ENCODE assay signal across 10 cellular contexts in the genomic region with DNA sequence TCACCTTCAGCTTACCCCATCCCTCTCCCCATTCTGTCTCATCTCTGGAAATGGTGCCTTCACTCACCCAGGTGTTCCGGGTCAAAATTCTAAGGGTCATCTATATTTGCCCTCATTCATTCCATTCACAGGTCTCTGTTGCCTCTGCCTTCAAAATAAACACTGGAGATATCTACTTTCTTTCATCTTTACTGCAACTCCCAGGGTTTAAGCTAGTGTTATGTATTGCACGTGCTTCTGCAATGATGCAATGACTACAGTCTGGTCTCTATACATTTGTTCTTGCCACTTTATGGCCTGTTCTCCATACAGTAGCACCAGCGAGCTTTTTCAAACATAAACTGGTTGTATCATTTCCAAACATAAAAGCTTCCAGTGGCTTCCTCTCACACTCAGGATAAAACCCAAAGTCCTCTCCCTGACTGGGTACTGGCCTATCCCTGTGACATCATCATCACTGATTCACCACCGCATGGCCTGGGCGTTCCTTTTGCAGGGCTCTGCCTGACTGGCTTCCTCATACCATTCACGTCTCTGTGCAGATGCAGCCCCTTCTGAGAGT. TPM values are rescaled to one million over a fixed set of nuclear protein-coding genes. Genes with fewer than 3 reads are reported as not detected.
DNase-seq lines count a peak whose midpoint lies in the region; ATAC-seq, FAIRE-seq and TF ChIP-seq lines count a peak whose summit lies in the region.
"Had no signal": no experiment of that assay in that cellular context is flagged by ENCODE, and none has a peak within 500 bp of the region (broad histone marks: within the 10 kb centered on the region; RNA-seq: fewer than 3 reads in every experiment).

No MANE protein-coding gene starts in this region.

- H2BK120ac ChIP-seq in IMR-90 (ENCODE audit: low read depth, low read length), result no peak overlapping the region
- H2BK120ac ChIP-seq in mesenchymal stem cell (ENCODE audit: low read depth, low read length), result no peak overlapping the region

- intact Hi-C loops in IMR-90 (cut with micrococcal nuclease), result no loop called here

- H2BK20ac ChIP-seq in IMR-90 (ENCODE audit: low read depth, low read length), result no peak overlapping the region

- no peak overlapping the region for H3K23ac ChIP-seq in IMR-90 (ENCODE audit: low read depth, low read length)
- H3K23ac ChIP-seq in mesenchymal stem cell (ENCODE audit: low read length in 2 of 2), result no peak overlapping the region

- H2AK9ac ChIP-seq in IMR-90 (replicated peaks; ENCODE audit: low read depth, low read length, poor library complexity), result no peak overlapping the region

- no peak overlapping the region for H2BK5ac ChIP-seq in IMR-90 (ENCODE audit: low read depth, low read length, poor library complexity, severe bottlenecking)
- H2BK5ac ChIP-seq in mesenchymal stem cell (ENCODE audit: low read depth, low read length, poor library complexity, severe bottlenecking), result peak overlapping the region; percentile 47

- H3K27me3 ChIP-seq in IMR-90 (ENCODE audit: control insufficient read depth, insufficient read depth, low read length) (no peaks in the 10 kb centered on the region), mesenchymal stem cell (ENCODE audit: control insufficient read depth in 1 of 2, insufficient read depth in 1 of 2, low read length in 2 of 2) (no peaks in the 10 kb centered on the region)

- POLR2A ChIA-PET in A549 (lab: Yijun Ruan, JAX) (no interaction called here), IMR-90 (lab: Charles Lee; ENCODE audit: unreplicated experiment) (no interaction called here)

- no peak for TF ChIP-seq RAD21 in A549 (conservative IDR thresholded peaks at IDR 0.05 in 1 of 2, IDR thresholded peaks at IDR 0.05 in 1 of 2)
- no peak for TF ChIP-seq RAD21 in IMR-90 (IDR thresholded peaks at IDR 0.05; ENCODE audit: low read length)

- H2BK15ac ChIP-seq in IMR-90 (ENCODE audit: low read depth, low read length), result no peak overlapping the region
- H2BK15ac ChIP-seq in mesenchymal stem cell (ENCODE audit: low read depth, poor library complexity, severe bottlenecking), result no peak overlapping the region

- H3K4me2 ChIP-seq in A549 (peak overlapping the region; percentile 69), IMR-90 (ENCODE audit: low read depth, low read length) (no peak overlapping the region), mesenchymal stem cell (ENCODE audit: low read length, poor library complexity, severe bottlenecking) (peak overlapping the region; percentile 46)

- H3K36me3 ChIP-seq in IMR-90 (ENCODE audit: control insufficient read depth, insufficient read depth, low read length) (no peaks in the 10 kb centered on the region), mesenchymal stem cell (ENCODE audit: control insufficient read depth in 1 of 2, insufficient read depth in 2 of 2, low read depth in 1 of 2, low read length in 2 of 2) (no peaks in the 10 kb centered on the region)

- in situ Hi-C loops in IMR-90 (cut with MboI; ENCODE audit: low sequenced_read_pairs), result no loop called here

- CTCF ChIA-PET in A549 (lab: Yijun Ruan, JAX), result interaction anchor here (0.7 to 3.1 kb wide), 4 partner anchors 12 to 88 kb away, joined by 3 to 16 read pairs (median 4); no protein-coding TSS in a partner anchor
- CTCF ChIA-PET in IMR-90 (lab: Yijun Ruan, JAX), result interaction anchor here (0.6 kb wide), 1 partner anchor 65 kb away, joined by 4 read pairs; no protein-coding TSS in a partner anchor

- BruUV-seq in IMR-90 (replicated peaks; lab: Mats Ljungman, UMichigan), result no TSS peak

- H3K9me3 ChIP-seq in A549 (no peaks in the 10 kb centered on the region), IMR-90 (ENCODE audit: control insufficient read depth, insufficient read depth, low read length) (no peaks in the 10 kb centered on the region), mesenchymal stem cell (ENCODE audit: control insufficient read depth, low read length) (no peaks in the 10 kb centered on the region)

- H3K56ac ChIP-seq in IMR-90 (ENCODE audit: extremely low read depth, insufficient read depth, low read length), result no peak overlapping the region

- H4K5ac ChIP-seq in IMR-90 (ENCODE audit: low read depth, low read length), result no peak overlapping the region

- H3K79me1 ChIP-seq in IMR-90 (ENCODE audit: low read depth in 1 of 2, low read length in 2 of 2), result no peaks in the 10 kb centered on the region
- H3K79me1 ChIP-seq in mesenchymal stem cell (replicated peaks; ENCODE audit: low read length, poor library complexity, severe bottlenecking), result peaks cover 21% of the 10 kb centered on the region

- H2AFZ ChIP-seq in IMR-90 (replicated peaks; ENCODE audit: low read length, poor library complexity) (no peak overlapping the region), mesenchymal stem cell (ENCODE audit: low read depth, low read length) (no peak overlapping the region)

- no peak for FAIRE-seq in A549 (lab: Jason Lieb, UNC)

- H3K14ac ChIP-seq in IMR-90 (replicated peaks; ENCODE audit: low read depth, low read length), result no peak overlapping the region
- H3K14ac ChIP-seq in mesenchymal stem cell (ENCODE audit: low read length in 2 of 2), result no peak overlapping the region

- DNase-seq in A549 (ENCODE audit: low read depth in 1 of 2, low spot score in 1 of 2) (peak; percentile 58 to 85), IMR-90 (peak; percentile 71), cardiac fibroblast (ENCODE audit: low read depth in 2 of 2) (peak; percentile 60 to 77), mesenchymal stem cell (peak; percentile 94)
- DNase-seq in activated naive CD4-positive, alpha-beta T cell treated with anti-CD3 and anti-CD28 coated beads, Interleukin-2, amount 50 U/mL, for 16 hours, result no peak
- no peak for DNase-seq in effector CD8-positive, alpha-beta T cell (lab: John Stamatoyannopoulos, UW)
- DNase-seq: NCI-H1436, OCI-M1 had no signal

- no peak for TF ChIP-seq EP300 in A549 (IDR thresholded peaks at IDR 0.05)

- H3K9ac ChIP-seq in IMR-90 (ENCODE audit: low read depth, low read length), result no peak overlapping the region
- H3K9ac ChIP-seq in mesenchymal stem cell (ENCODE audit: low read length), result peak overlapping the region; percentile 10

- H4K91ac ChIP-seq in IMR-90 (ENCODE audit: insufficient read depth, low read depth, low read length), result no peak overlapping the region
- no peak overlapping the region for H4K91ac ChIP-seq in mesenchymal stem cell (ENCODE audit: low read length)

- no peaks in the 10 kb centered on the region for H3K9me1 ChIP-seq in IMR-90 (ENCODE audit: insufficient read depth, low read length)

- dilution Hi-C loops in IMR-90 (cut with HindIII; ENCODE audit: low sequenced_read_pairs, unreplicated experiment), result no loop called here

- ATAC-seq in A549 (peak; percentile 98 to 99), IMR-90 (ENCODE audit: low read depth) (peak; percentile 95), GM21786 (IDR thresholded peaks at IDR 0.05; ENCODE audit: unreplicated experiment) (no peak), HG02588 (IDR thresholded peaks at IDR 0.05; ENCODE audit: unreplicated experiment) (no peak)

- TF ChIP-seq POLR2A in A549 (IDR thresholded peaks at IDR 0.05; ENCODE audit: low read length) (no peak), IMR-90 (IDR thresholded peaks at IDR 0.05; ENCODE audit: low read depth, low read length) (no peak)

- H2AK5ac ChIP-seq in IMR-90 (ENCODE audit: low read depth, low read length) (no peak overlapping the region), mesenchymal stem cell (ENCODE audit: low read length, severe bottlenecking) (peak overlapping the region; percentile 88)

- H4K8ac ChIP-seq in IMR-90 (ENCODE audit: low read depth in 2 of 2, low read length in 2 of 2) (no peak overlapping the region), mesenchymal stem cell (ENCODE audit: low read length) (peak overlapping the region; percentile 47)

- H3K4me3 ChIP-seq in A549 (no peak overlapping the region), IMR-90 (ENCODE audit: insufficient read depth, low read depth, low read length) (no peak overlapping the region), cardiac fibroblast (replicated peaks in 1 of 2; ENCODE audit: low read depth in 2 of 2, low read length in 2 of 2) (no peak overlapping the region), mesenchymal stem cell (ENCODE audit: insufficient read depth in 1 of 2, low read depth in 1 of 2, low read length in 2 of 2) (no peak overlapping the region)

- no peaks in the 10 kb centered on the region for H4K20me1 ChIP-seq in IMR-90 (ENCODE audit: insufficient read depth, low read length)

- H3K27ac ChIP-seq in A549 (peak overlapping the region; percentile 71 to 90), IMR-90 (ENCODE audit: insufficient read depth, low read length) (no peak overlapping the region), mesenchymal stem cell (ENCODE audit: low read length, poor library complexity, severe bottlenecking) (peak overlapping the region; percentile 77)

- H3K18ac ChIP-seq in IMR-90 (ENCODE audit: low read depth, low read length) (no peak overlapping the region), mesenchymal stem cell (ENCODE audit: low read depth in 1 of 2, low read length in 2 of 2) (no peak overlapping the region)

- 30% methylated on average over 6 of the region's 6 CpGs for WGBS in A549 (ENCODE audit: missing lambda C conversion rate)
- WGBS in IMR-90 (ENCODE audit: extremely low coverage in 2 of 2, insufficient read length in 1 of 2), 2 experiments, result 43% methylated on average over 1 of the region's 6 CpGs; no CpG with 5 or more reads in 1 of the 2 experiments
- 32% methylated on average over 6 of the region's 6 CpGs for WGBS in mesenchymal stem cell

- H2BK12ac ChIP-seq in mesenchymal stem cell (ENCODE audit: low read length in 2 of 2), result no peak overlapping the region

- TF ChIP-seq CTCF in A549 (IDR thresholded peaks at IDR 0.05) (no peak), IMR-90 (conservative IDR thresholded peaks at IDR 0.05; ENCODE audit: low read depth, low read length) (no peak), cardiac fibroblast (IDR thresholded peaks at IDR 0.05; ENCODE audit: low read depth, low read length) (no peak)

- H3K4ac ChIP-seq in IMR-90 (ENCODE audit: low read depth, low read length), result no peak overlapping the region
- H3K4ac ChIP-seq in mesenchymal stem cell (ENCODE audit: low read depth in 1 of 2, low read length in 2 of 2), result peak overlapping the region; percentile 24 to 59

- H3K4me1 ChIP-seq in A549 (peaks cover 60% of the 10 kb centered on the region), IMR-90 (ENCODE audit: control insufficient read depth, insufficient read depth, low read length) (no peaks in the 10 kb centered on the region), mesenchymal stem cell (ENCODE audit: control insufficient read depth, insufficient read depth, low read depth, low read length) (peaks cover 8% of the 10 kb centered on the region)

RNA-seq across cellular contexts. Expression of gene DSG2, which starts 14.3 kb away (rescaled TPM):
- polyA plus RNA-seq in A549 (2011; rRNA removed) (89.5 and 91.7 TPM in 2 replicates), A549 (2017; fragmentation: RNase III; extraction: RNeasy Plus Mini Kit Qiagen cat#74134 plus additional on column Dnase treatment) (35.9 to 40.0 TPM (median 38.7 TPM) in 3 replicates), IMR-90 (2012; rRNA removed) (1.4 and 1.8 TPM in 2 replicates)
- polyA plus RNA-seq in A549 (2012; cell fraction: cytosol; rRNA removed), result 17.7 and 19.7 TPM in 2 replicates
- 13.1 and 15.0 TPM in 2 replicates for polyA plus RNA-seq in A549 (2012; cell fraction: nucleus; rRNA removed)
- polyA minus RNA-seq in A549 (2011; rRNA and poly(A)+ RNA removed), result 41.5 and 50.3 TPM in 2 replicates
- total RNA-seq in IMR-90 (2012; rRNA removed), result 1.7 and 2.3 TPM in 2 replicates
- polyA plus RNA-seq in IMR-90 (2012; cell fraction: cytosol; rRNA removed), result 0.41 and 0.58 TPM in 2 replicates
- polyA plus RNA-seq in IMR-90 (2012; cell fraction: nucleus; rRNA removed; ENCODE audit: low replicate concordance), result 0.17 and 0.65 TPM in 2 replicates
- 61.3 TPM for polyA plus RNA-seq in mesenchymal stem cell (2013, experiment 1 of 2)
- polyA plus RNA-seq in mesenchymal stem cell (2013, experiment 2 of 2), result 62.5 TPM

Comparison
In these comparisons a context has a peak if more than half of its experiments do, and no peak if none do; other contexts are left out.
1. ATAC-seq: peak in A549 (2 of 2) and IMR-90 (single experiment); none in GM21786 (single experiment) and HG02588 (single experiment).
2. DNase-seq: peak in A549 (2 of 2), IMR-90 (single experiment), cardiac fibroblast (2 of 2) and mesenchymal stem cell (single experiment); none in activated naive CD4-positive, alpha-beta T cell treated with anti-CD3 and anti-CD28 coated beads, Interleukin-2, amount 50 U/mL, for 16 hours (single experiment) and effector CD8-positive, alpha-beta T cell (single experiment).
3. RNA of gene DSG2, which starts 14.3 kb away (polyA plus RNA-seq): 13.1 to 91.7 TPM in A549; 0.17 to 1.8 TPM in IMR-90; every median in the first group is over 4 times any median in the second.